Comparison of ENCODE assay signal across 20 cellular contexts in the genomic region with DNA sequence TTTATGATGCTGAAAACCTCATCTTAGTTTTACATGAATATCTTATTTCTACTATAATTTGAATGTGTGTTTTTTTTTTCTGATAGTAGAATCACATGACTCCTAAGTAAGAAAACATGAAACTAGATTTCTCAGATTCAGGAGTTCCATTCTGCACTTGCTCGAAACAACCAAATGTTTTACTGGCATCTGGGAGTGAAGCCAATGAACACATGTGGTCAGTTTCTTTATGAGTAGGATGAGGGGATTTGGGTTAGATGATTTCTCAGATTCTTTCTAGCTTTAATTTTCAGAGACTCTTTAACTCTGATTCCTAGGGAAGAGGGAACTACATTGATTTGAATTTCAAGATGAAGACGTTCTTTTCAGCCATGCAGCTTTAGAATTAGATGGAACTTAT.
A peak's percentile ranks its signal among the peaks of the same experiment; 100 is the strongest.
DNase-seq lines count a peak whose midpoint lies in the region; ATAC-seq, FAIRE-seq and TF ChIP-seq lines count a peak whose summit lies in the region.
"Had no signal": no experiment of that assay in that cellular context is flagged by ENCODE, and none has a peak within 500 bp of the region (broad histone marks: within the 10 kb centered on the region; RNA-seq: fewer than 3 reads in every experiment).

No MANE protein-coding gene starts in this region.

- H3K4me1 ChIP-seq in HEK293 (ENCODE audit: control insufficient read depth, insufficient read depth, low read length) (no peaks in the 10 kb centered on the region), astrocyte (ENCODE audit: insufficient read depth, low read length) (peaks cover 5% of the 10 kb centered on the region), skeletal muscle satellite cell (ENCODE audit: control insufficient read depth, insufficient read depth, low read length) (peaks cover 19% of the 10 kb centered on the region)
- H3K4me1 ChIP-seq: ascending aorta had no signal

- ATAC-seq in GM18873 (IDR thresholded peaks at IDR 0.05; ENCODE audit: low FRiP score, unreplicated experiment): no peak
- ATAC-seq: naive thymus-derived CD8-positive, alpha-beta T cell had no signal

- H3K4me3 ChIP-seq in HEK293 (ENCODE audit: low read depth, low read length) (no peak overlapping the region), astrocyte (ENCODE audit: insufficient read depth, low read depth, low read length) (no peak overlapping the region), fibroblast of the aortic adventitia (ENCODE audit: low read depth, low read length) (no peak overlapping the region), skeletal muscle satellite cell (ENCODE audit: low read length) (no peak overlapping the region)
- H3K4me3 ChIP-seq: ascending aorta had no signal

- H3K27me3 ChIP-seq in astrocyte (ENCODE audit: insufficient read depth, low read length) (no peaks in the 10 kb centered on the region), skeletal muscle satellite cell (ENCODE audit: control insufficient read depth, insufficient read depth, low read length) (no peaks in the 10 kb centered on the region)
- H3K27me3 ChIP-seq: ascending aorta had no signal

- intact Hi-C loops in activated CD4-positive, alpha-beta memory T cell treated with anti-CD3 and anti-CD28 coated beads for 36 hours (cut with micrococcal nuclease): no loop called here

- H3K4me2 ChIP-seq in astrocyte (ENCODE audit: low read length) (no peak overlapping the region), skeletal muscle satellite cell (ENCODE audit: low read length) (peak overlapping the region; percentile 23)

- H3K27ac Mint-ChIP-seq in astrocyte (ENCODE audit: unreplicated experiment): no peak overlapping the region
- H3K27ac Mint-ChIP-seq in activated CD4-positive, alpha-beta memory T cell treated with anti-CD3 and anti-CD28 coated beads for 36 hours: no peak overlapping the region
- H3K27ac Mint-ChIP-seq: activated CD4-positive, alpha-beta T cell treated with anti-CD3 and anti-CD28 coated beads, Interleukin-2, amount 10 ng/mL, durations not matched to agents 7 days and 5 days; naive thymus-derived CD8-positive, alpha-beta T cell had no signal

- H3K36me3 Mint-ChIP-seq in astrocyte (ENCODE audit: low read depth, unreplicated experiment): no peaks in the 10 kb centered on the region
- H3K36me3 Mint-ChIP-seq in activated CD4-positive, alpha-beta memory T cell treated with anti-CD3 and anti-CD28 coated beads for 36 hours: no peaks in the 10 kb centered on the region

- POLR2A ChIA-PET in HEK293 (lab: Yijun Ruan, JAX): no interaction called here
- POLR2A ChIA-PET in activated CD4-positive, alpha-beta memory T cell treated with anti-CD3 and anti-CD28 coated beads for 36 hours (lab: Charles Lee): no interaction called here

- CTCF ChIA-PET in HEK293 (lab: Yijun Ruan, JAX): interaction anchor here (1.0 kb wide), 1 partner anchor 64 kb away, joined by 3 read pairs; no protein-coding TSS in a partner anchor
- CTCF ChIA-PET in activated CD4-positive, alpha-beta memory T cell treated with anti-CD3 and anti-CD28 coated beads for 36 hours (lab: Charles Lee): no interaction called here

- H2AFZ ChIP-seq in astrocyte (ENCODE audit: low read depth, low read length): no peak overlapping the region

- H3K9ac ChIP-seq in astrocyte (ENCODE audit: low read length) (no peak overlapping the region), skeletal muscle satellite cell (ENCODE audit: low read depth, low read length) (no peak overlapping the region)

- H3K4me1 Mint-ChIP-seq in astrocyte (ENCODE audit: low read depth, unreplicated experiment): no peaks in the 10 kb centered on the region
- no peaks in the 10 kb centered on the region for H3K4me1 Mint-ChIP-seq in activated CD4-positive, alpha-beta memory T cell treated with anti-CD3 and anti-CD28 coated beads for 36 hours (ENCODE audit: low read depth)
- H3K4me1 Mint-ChIP-seq: activated CD4-positive, alpha-beta T cell treated with anti-CD3 and anti-CD28 coated beads, Interleukin-2, amount 10 ng/mL, durations not matched to agents 7 days and 5 days; naive thymus-derived CD8-positive, alpha-beta T cell had no signal

- H3K79me2 ChIP-seq in astrocyte (ENCODE audit: insufficient read depth, low read length): no peaks in the 10 kb centered on the region

- TF ChIP-seq CTCF in HEK293 (tag by site-specific recombination; IDR thresholded peaks at IDR 0.05) (no peak), astrocyte (IDR thresholded peaks at IDR 0.05; ENCODE audit: insufficient read depth, low read depth, low read length) (no peak), fibroblast of the aortic adventitia (IDR thresholded peaks at IDR 0.05; ENCODE audit: insufficient read depth, low read length) (no peak)

- DNase-seq in astrocyte (ENCODE audit: low read depth): peak; percentile 84
- DNase-seq in fibroblast of the aortic adventitia (ENCODE audit: low read depth): peak; percentile 62
- DNase-seq in activated CD4-positive, alpha-beta T cell treated with anti-CD3 and anti-CD28 coated beads, Interleukin-2, amount 50 U/mL, for 4 hours: no peak
- no peak for DNase-seq in activated CD4-positive, alpha-beta memory T cell treated with anti-CD3 and anti-CD28 coated beads for 36 hours
- no peak for DNase-seq in anterior cingulate cortex (lab: John Stamatoyannopoulos, UW)
- DNase-seq: activated CD4-positive, alpha-beta T cell treated with anti-CD3 and anti-CD28 coated beads, Interleukin-2, amount 10 ng/mL, durations not matched to agents 7 days and 5 days; activated T-cell treated with anti-CD3 and anti-CD28 coated beads for 4 hours; C1 segment of cervical spinal cord; dermis blood vessel endothelial cell; mammary epithelial cell; naive thymus-derived CD8-positive, alpha-beta T cell; NCI-H146; NCI-H226 had no signal

- FAIRE-seq in astrocyte (lab: Jason Lieb, UNC): peak; percentile 52
- FAIRE-seq: HTR-8/SVneo, keratinocyte had no signal

- H3K9me3 ChIP-seq in HEK293 (ENCODE audit: control insufficient read depth, insufficient read depth, low read depth, low read length) (no peaks in the 10 kb centered on the region), astrocyte (ENCODE audit: insufficient read depth, low read depth, low read length) (no peaks in the 10 kb centered on the region), skeletal muscle satellite cell (replicated peaks; ENCODE audit: low read length) (no peaks in the 10 kb centered on the region)
- H3K9me3 ChIP-seq: ascending aorta had no signal

- H3K36me3 ChIP-seq in HEK293 (ENCODE audit: control insufficient read depth in 2 of 2, insufficient read depth in 1 of 2, low read length in 2 of 2) (no peaks in the 10 kb centered on the region), astrocyte (ENCODE audit: insufficient read depth, low read length) (no peaks in the 10 kb centered on the region), skeletal muscle satellite cell (ENCODE audit: insufficient read depth, low read length) (no peaks in the 10 kb centered on the region)
- H3K36me3 ChIP-seq: ascending aorta had no signal

- no peaks in the 10 kb centered on the region for H3K9me3 Mint-ChIP-seq in astrocyte (ENCODE audit: unreplicated experiment)
- H3K9me3 Mint-ChIP-seq in activated CD4-positive, alpha-beta memory T cell treated with anti-CD3 and anti-CD28 coated beads for 36 hours: no peaks in the 10 kb centered on the region
- H3K9me3 Mint-ChIP-seq: activated CD4-positive, alpha-beta T cell treated with anti-CD3 and anti-CD28 coated beads, Interleukin-2, amount 10 ng/mL, durations not matched to agents 7 days and 5 days had no signal

- H3K27me3 Mint-ChIP-seq in astrocyte (ENCODE audit: low read depth, unreplicated experiment): peaks cover 4% of the 10 kb centered on the region
- no peaks in the 10 kb centered on the region for H3K27me3 Mint-ChIP-seq in activated CD4-positive, alpha-beta memory T cell treated with anti-CD3 and anti-CD28 coated beads for 36 hours
- H3K27me3 Mint-ChIP-seq: activated CD4-positive, alpha-beta T cell treated with anti-CD3 and anti-CD28 coated beads, Interleukin-2, amount 10 ng/mL, durations not matched to agents 7 days and 5 days; naive thymus-derived CD8-positive, alpha-beta T cell had no signal

- H3K4me3 Mint-ChIP-seq in astrocyte (ENCODE audit: unreplicated experiment): no peak overlapping the region
- no peak overlapping the region for H3K4me3 Mint-ChIP-seq in activated CD4-positive, alpha-beta memory T cell treated with anti-CD3 and anti-CD28 coated beads for 36 hours
- H3K4me3 Mint-ChIP-seq: activated CD4-positive, alpha-beta T cell treated with anti-CD3 and anti-CD28 coated beads, Interleukin-2, amount 10 ng/mL, durations not matched to agents 7 days and 5 days; naive thymus-derived CD8-positive, alpha-beta T cell had no signal

- no peaks in the 10 kb centered on the region for H4K20me1 ChIP-seq in astrocyte (ENCODE audit: insufficient read depth, low read length)

- H3K27ac ChIP-seq in HEK293 (ENCODE audit: extremely low read depth, low read depth, low read length) (no peak overlapping the region), astrocyte (ENCODE audit: low read depth, low read length) (no peak overlapping the region)
- H3K27ac ChIP-seq: ascending aorta, RWPE1 had no signal

TF ChIP-seq in HEK293, 187 proteins besides CTCF, POLR2A, EP300 and RAD21:
- TF ChIP-seq GFI1B (tag by site-specific recombination; IDR thresholded peaks at IDR 0.05): 0 out of 2 replicates have a peak, but pooled peaks have one; percentile 23
- no peak for TF ChIP-seq ZNF785 (tag by site-specific recombination; IDR thresholded peaks at IDR 0.05)
- no peak for TF ChIP-seq ZNF610 (tag by site-specific recombination; IDR thresholded peaks at IDR 0.05; ENCODE audit: borderline replicate concordance)
- TF ChIP-seq ZNF140 (tag by site-specific recombination; IDR thresholded peaks at IDR 0.05): no peak
- peak; percentile 70; the same call in 1 of the 2 replicates for TF ChIP-seq MZF1 (tag by site-specific recombination; IDR thresholded peaks at IDR 0.05; ENCODE audit: borderline replicate concordance)
- TF ChIP-seq, protein P1, sequence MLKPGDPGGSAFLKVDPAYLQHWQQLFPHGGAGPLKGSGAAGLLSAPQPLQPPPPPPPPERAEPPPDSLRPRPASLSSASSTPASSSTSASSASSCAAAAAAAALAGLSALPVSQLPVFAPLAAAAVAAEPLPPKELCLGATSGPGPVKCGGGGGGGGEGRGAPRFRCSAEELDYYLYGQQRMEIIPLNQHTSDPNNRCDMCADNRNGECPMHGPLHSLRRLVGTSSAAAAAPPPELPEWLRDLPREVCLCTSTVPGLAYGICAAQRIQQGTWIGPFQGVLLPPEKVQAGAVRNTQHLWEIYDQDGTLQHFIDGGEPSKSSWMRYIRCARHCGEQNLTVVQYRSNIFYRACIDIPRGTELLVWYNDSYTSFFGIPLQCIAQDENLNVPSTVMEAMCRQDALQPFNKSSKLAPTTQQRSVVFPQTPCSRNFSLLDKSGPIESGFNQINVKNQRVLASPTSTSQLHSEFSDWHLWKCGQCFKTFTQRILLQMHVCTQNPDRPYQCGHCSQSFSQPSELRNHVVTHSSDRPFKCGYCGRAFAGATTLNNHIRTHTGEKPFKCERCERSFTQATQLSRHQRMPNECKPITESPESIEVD (tag by site-specific recombination; IDR thresholded peaks at IDR 0.05): peak; percentile 40; the same call in 1 of the 2 replicates
- no peak for TF ChIP-seq ZNF76 (tag by site-specific recombination; IDR thresholded peaks at IDR 0.05; ENCODE audit: borderline replicate concordance, low read depth)
- no peak for TF ChIP-seq ZNF157 (tag by site-specific recombination; IDR thresholded peaks at IDR 0.05)
- TF ChIP-seq RBAK (tag by site-specific recombination; IDR thresholded peaks at IDR 0.05): no peak
TF ChIP-seq in HEK293: peak in this region for 3.

Comparison
In these comparisons a context has a peak if more than half of its experiments do, and no peak if none do; other contexts are left out.
1. DNase-seq: peak in astrocyte (single experiment) and fibroblast of the aortic adventitia (single experiment); none in activated CD4-positive, alpha-beta T cell treated with anti-CD3 and anti-CD28 coated beads, Interleukin-2, amount 50 U/mL, for 4 hours (0 of 2), activated CD4-positive, alpha-beta memory T cell treated with anti-CD3 and anti-CD28 coated beads for 36 hours (single experiment) and anterior cingulate cortex (0 of 58).